Comparison of ENCODE assay signal across 9 cellular contexts in the genomic region with DNA sequence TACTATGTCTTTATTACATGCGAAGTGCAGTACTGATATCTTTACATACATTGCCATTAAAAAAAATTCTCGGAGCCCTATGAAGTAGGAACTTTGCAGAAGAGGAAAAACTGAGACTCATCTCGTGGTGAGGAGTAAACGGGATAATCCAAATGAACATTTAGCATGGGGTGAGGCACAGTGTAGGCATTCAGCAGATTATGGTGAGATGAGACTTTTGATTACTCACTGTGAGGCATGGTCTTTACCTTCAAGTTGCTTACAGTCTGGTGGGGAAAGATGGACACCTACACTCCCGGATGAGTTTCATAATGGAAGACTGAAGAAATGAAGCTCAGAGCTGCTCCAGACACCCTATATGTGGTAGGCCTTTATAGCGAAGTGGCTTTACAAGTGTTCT. TPM values are rescaled to one million over a fixed set of nuclear protein-coding genes. Genes with fewer than 3 reads are reported as not detected.
A peak's percentile ranks its signal among the peaks of the same experiment; 100 is the strongest.
DNase-seq lines count a peak whose midpoint lies in the region; TF ChIP-seq lines count a peak whose summit lies in the region.
"Had no signal": no experiment of that assay in that cellular context is flagged by ENCODE, and none has a peak within 500 bp of the region (broad histone marks: within the 10 kb centered on the region; RNA-seq: fewer than 3 reads in every experiment).

No MANE protein-coding gene starts in this region.

- H3K27ac ChIP-seq in suprapubic skin: no peak overlapping the region

- no peaks in the 10 kb centered on the region for H3K36me3 ChIP-seq in suprapubic skin
- H3K36me3 ChIP-seq in H7 (replicated peaks; ENCODE audit: control insufficient read depth, insufficient read depth, low read length): peaks cover 3% of the 10 kb centered on the region

- H3K27me3 ChIP-seq in suprapubic skin (no peaks in the 10 kb centered on the region), H7 (ENCODE audit: control insufficient read depth, insufficient read depth, low read length) (no peaks in the 10 kb centered on the region)

- peaks cover 50% of the 10 kb centered on the region for H3K4me1 ChIP-seq in suprapubic skin

- no peak for TF ChIP-seq EP300 in suprapubic skin (IDR thresholded peaks at IDR 0.05)

- H3K36me3 Mint-ChIP-seq in activated CD4-positive, alpha-beta T cell treated with anti-CD3 and anti-CD28 coated beads, Interleukin-2, amount 10 ng/mL, durations not matched to agents 24 days and 14 days (ENCODE audit: low read depth): peaks cover 28% of the 10 kb centered on the region
- peaks cover 16% of the 10 kb centered on the region for H3K36me3 Mint-ChIP-seq in activated T-helper 1 cell treated with anti-CD3 and anti-CD28 coated beads, Interleukin-12 subunit alpha, Interleukin-12 subunit beta, Interleukin-2, Interleukin-4 antibody, amounts not matched to agents 30 ng/mL and 10 ng/mL and 1 ng/mL, durations not matched to agents 14 hours and 24 hours and 36 hours (ENCODE audit: low read depth)
- peaks cover 0 to 5% (median under 1%) of the 10 kb centered on the region in 3 donors for H3K36me3 Mint-ChIP-seq in immature natural killer cell

- 76% methylated on average over 6 of the region's 6 CpGs for whole genome bisulfite sequencing in suprapubic skin

- H3K9me3 ChIP-seq in suprapubic skin: no peaks in the 10 kb centered on the region

- H3K4me3 ChIP-seq in suprapubic skin: peak overlapping the region; percentile 73
- no peak overlapping the region for H3K4me3 ChIP-seq in H7 (ENCODE audit: insufficient read depth, low read depth, low read length)

- H3K4me3 Mint-ChIP-seq in activated CD4-positive, alpha-beta T cell treated with anti-CD3 and anti-CD28 coated beads, Interleukin-2, amount 10 ng/mL, durations not matched to agents 24 days and 14 days: peak overlapping the region; percentile 98
- H3K4me3 Mint-ChIP-seq in activated T-helper 1 cell treated with anti-CD3 and anti-CD28 coated beads, Interleukin-12 subunit alpha, Interleukin-12 subunit beta, Interleukin-2, Interleukin-4 antibody, amounts not matched to agents 30 ng/mL and 10 ng/mL and 1 ng/mL, durations not matched to agents 14 hours and 24 hours and 36 hours: peak overlapping the region; percentile 96
- peak overlapping the region; percentile 89 to 98 (median 97) for H3K4me3 Mint-ChIP-seq in immature natural killer cell

- intact Hi-C loops in activated CD4-positive, alpha-beta T cell treated with anti-CD3 and anti-CD28 coated beads, Interleukin-2, amount 10 ng/mL, durations not matched to agents 24 days and 14 days (cut with micrococcal nuclease): no loop called here
- intact Hi-C loops in activated T-helper 1 cell treated with anti-CD3 and anti-CD28 coated beads, Interleukin-12 subunit alpha, Interleukin-12 subunit beta, Interleukin-2, Interleukin-4 antibody, amounts not matched to agents 30 ng/mL and 10 ng/mL and 1 ng/mL, durations not matched to agents 14 hours and 24 hours and 36 hours (cut with micrococcal nuclease): loop anchor here (1.0 to 10.0 kb wide), 4 partner anchors 10 to 1573 kb away; partner anchors contain the start of gene SNHG17

- TF ChIP-seq CTCF in suprapubic skin (IDR thresholded peaks at IDR 0.05): no peak

- H3K27ac Mint-ChIP-seq in activated CD4-positive, alpha-beta T cell treated with anti-CD3 and anti-CD28 coated beads, Interleukin-2, amount 10 ng/mL, durations not matched to agents 24 days and 14 days: peak overlapping the region; percentile 99
- peak overlapping the region; percentile 99 for H3K27ac Mint-ChIP-seq in activated T-helper 1 cell treated with anti-CD3 and anti-CD28 coated beads, Interleukin-12 subunit alpha, Interleukin-12 subunit beta, Interleukin-2, Interleukin-4 antibody, amounts not matched to agents 30 ng/mL and 10 ng/mL and 1 ng/mL, durations not matched to agents 14 hours and 24 hours and 36 hours
- H3K27ac Mint-ChIP-seq in immature natural killer cell: peak overlapping the region; percentile 98 to 100 (median 98)

- H3K9me3 Mint-ChIP-seq in activated CD4-positive, alpha-beta T cell treated with anti-CD3 and anti-CD28 coated beads, Interleukin-2, amount 10 ng/mL, durations not matched to agents 24 days and 14 days: no peaks in the 10 kb centered on the region
- no peaks in the 10 kb centered on the region for H3K9me3 Mint-ChIP-seq in activated T-helper 1 cell treated with anti-CD3 and anti-CD28 coated beads, Interleukin-12 subunit alpha, Interleukin-12 subunit beta, Interleukin-2, Interleukin-4 antibody, amounts not matched to agents 30 ng/mL and 10 ng/mL and 1 ng/mL, durations not matched to agents 14 hours and 24 hours and 36 hours
- H3K9me3 Mint-ChIP-seq in immature natural killer cell: no peaks in the 10 kb centered on the region

- H3K27me3 Mint-ChIP-seq in activated CD4-positive, alpha-beta T cell treated with anti-CD3 and anti-CD28 coated beads, Interleukin-2, amount 10 ng/mL, durations not matched to agents 24 days and 14 days: no peaks in the 10 kb centered on the region
- H3K27me3 Mint-ChIP-seq in activated T-helper 1 cell treated with anti-CD3 and anti-CD28 coated beads, Interleukin-12 subunit alpha, Interleukin-12 subunit beta, Interleukin-2, Interleukin-4 antibody, amounts not matched to agents 30 ng/mL and 10 ng/mL and 1 ng/mL, durations not matched to agents 14 hours and 24 hours and 36 hours (ENCODE audit: insufficient read depth): no peaks in the 10 kb centered on the region
- H3K27me3 Mint-ChIP-seq in immature natural killer cell (ENCODE audit: low read depth in 3 of 3): peaks cover 0 to 11% (median 7%) of the 10 kb centered on the region in 3 donors

- H3K4me1 Mint-ChIP-seq in activated CD4-positive, alpha-beta T cell treated with anti-CD3 and anti-CD28 coated beads, Interleukin-2, amount 10 ng/mL, durations not matched to agents 24 days and 14 days: peaks cover 45% of the 10 kb centered on the region
- H3K4me1 Mint-ChIP-seq in activated T-helper 1 cell treated with anti-CD3 and anti-CD28 coated beads, Interleukin-12 subunit alpha, Interleukin-12 subunit beta, Interleukin-2, Interleukin-4 antibody, amounts not matched to agents 30 ng/mL and 10 ng/mL and 1 ng/mL, durations not matched to agents 14 hours and 24 hours and 36 hours (ENCODE audit: low read depth): peaks cover 57% of the 10 kb centered on the region
- H3K4me1 Mint-ChIP-seq in immature natural killer cell: peaks cover 60 to 69% of the 10 kb centered on the region in 2 donors

- no peak for DNase-seq in activated CD4-positive, alpha-beta T cell treated with anti-CD3 and anti-CD28 coated beads, Interleukin-2, amount 10 ng/mL, durations not matched to agents 24 days and 14 days
- no peak for DNase-seq in activated CD4-positive, alpha-beta T cell treated with anti-CD3 and anti-CD28 coated beads for 4 hours
- no peak for DNase-seq in activated T-helper 1 cell treated with anti-CD3 and anti-CD28 coated beads, Interleukin-12 subunit alpha, Interleukin-12 subunit beta, Interleukin-2, Interleukin-4 antibody, amounts not matched to agents 30 ng/mL and 10 ng/mL and 1 ng/mL, durations not matched to agents 14 hours and 24 hours and 36 hours (ENCODE audit: low spot score)
- no peak for DNase-seq in immature natural killer cell
- no peak for DNase-seq in suprapubic skin (ENCODE audit: low spot score in 2 of 2)
- DNase-seq in NCI-H345 treated with DMSO at 0.1 percent for 48 hours (lab: John Stamatoyannopoulos, UW; ENCODE audit: unreplicated experiment): no peak
- no peak for DNase-seq in H7
- DNase-seq in NCI-H2196 treated with DMSO at 0.1 percent for 48 hours (lab: John Stamatoyannopoulos, UW; ENCODE audit: unreplicated experiment): no peak
- DNase-seq: occipital lobe had no signal

- no peak for TF ChIP-seq POLR2A in suprapubic skin (IDR thresholded peaks at IDR 0.05)

RNA-seq across cellular contexts. Expression of gene RPRD1B, which starts 1.4 kb away (rescaled TPM):
- total RNA-seq in activated CD4-positive, alpha-beta T cell treated with anti-CD3 and anti-CD28 coated beads, Interleukin-2, amount 10 ng/mL, durations not matched to agents 24 days and 14 days: 49.8 and 51.2 TPM in 2 replicates
- total RNA-seq in activated T-helper 1 cell treated with anti-CD3 and anti-CD28 coated beads, Interleukin-12 subunit alpha, Interleukin-12 subunit beta, Interleukin-2, Interleukin-4 antibody, amounts not matched to agents 30 ng/mL and 10 ng/mL and 1 ng/mL, durations not matched to agents 14 hours and 24 hours and 36 hours: 48.8 and 49.7 TPM in 2 replicates
- polyA plus RNA-seq in immature natural killer cell: 1 to 10 TPM; 2.0 to 4.3 (median 2.1) TPM
- 10 to 100 TPM; 24.7 to 45.6 (median 27.7) TPM for total RNA-seq in suprapubic skin
- 12.7 and 22.5 TPM in 2 replicates for total RNA-seq in H7 (2014; rRNA removed; shearing (Covaris generic))

RNA-seq across cellular contexts. Expression of gene TTI1, which starts 1.7 kb away (rescaled TPM):
- 43.3 and 48.8 TPM in 2 replicates for total RNA-seq in activated CD4-positive, alpha-beta T cell treated with anti-CD3 and anti-CD28 coated beads, Interleukin-2, amount 10 ng/mL, durations not matched to agents 24 days and 14 days
- total RNA-seq in activated T-helper 1 cell treated with anti-CD3 and anti-CD28 coated beads, Interleukin-12 subunit alpha, Interleukin-12 subunit beta, Interleukin-2, Interleukin-4 antibody, amounts not matched to agents 30 ng/mL and 10 ng/mL and 1 ng/mL, durations not matched to agents 14 hours and 24 hours and 36 hours: 41.7 and 43.1 TPM in 2 replicates
- 10 to 100 TPM in 2 of 3 donors, 1 to 10 TPM in 1; 8.8 to 17.7 (median 15.4) TPM for polyA plus RNA-seq in immature natural killer cell
- 10 to 100 TPM; 11.2 to 24.7 (median 17.1) TPM for total RNA-seq in suprapubic skin
- total RNA-seq in H7 (2014; rRNA removed; shearing (Covaris generic)): 52.9 and 53.5 TPM in 2 replicates
